Comparison of ENCODE assay signal across 8 cellular contexts in genomic region chr4:22356996-22357596, GRCh38.
DNase-seq lines count a peak whose midpoint lies in the region; ATAC-seq and TF ChIP-seq lines count a peak whose summit lies in the region.

No MANE protein-coding gene starts in this region.

- no peak overlapping the region for H3K4me2 ChIP-seq in OCI-LY7 (ENCODE audit: low read length)

- no peak overlapping the region for H2AFZ ChIP-seq in OCI-LY7 (ENCODE audit: low read length)

- peak; percentile 70 for DNase-seq in D341Med (ENCODE audit: low spot score)
- no peak for DNase-seq in OCI-LY7 (ENCODE audit: low spot score)
- DNase-seq in fibroblast of villous mesenchyme (ENCODE audit: low read depth): peak; percentile 22
- DNase-seq in T1000 (lab: John Stamatoyannopoulos, UW): no peak
- no peak for DNase-seq in GM19238 (ENCODE audit: insufficient read length, low spot score)

- ATAC-seq in HG02870 (IDR thresholded peaks at IDR 0.05; ENCODE audit: unreplicated experiment): peak; percentile 77
- no peak for ATAC-seq in HG03159 (IDR thresholded peaks at IDR 0.05; ENCODE audit: unreplicated experiment)
- no peak for ATAC-seq in GM19397 (IDR thresholded peaks at IDR 0.05; ENCODE audit: unreplicated experiment)

- intact Hi-C loops in OCI-LY7 (cut with micrococcal nuclease; ENCODE audit: unreplicated experiment): no loop called here

- POLR2A ChIA-PET in OCI-LY7 (lab: Charles Lee): interaction anchor here (1.6 kb wide), 1 partner anchor 19 kb away, joined by 4 read pairs; no protein-coding TSS in a partner anchor

- CTCF ChIA-PET in OCI-LY7 (lab: Charles Lee; ENCODE audit: unreplicated experiment): no interaction called here

- no peak overlapping the region for H3K27ac ChIP-seq in OCI-LY7 (ENCODE audit: low read depth, low read length, poor library complexity, severe bottlenecking)

- BruUV-seq in OCI-LY7 (replicated peaks; lab: Mats Ljungman, UMichigan): no TSS peak

- no peaks in the 10 kb centered on the region for H3K9me2 ChIP-seq in OCI-LY7 (ENCODE audit: insufficient read depth, low read length)

- H4K20me1 ChIP-seq in OCI-LY7 (ENCODE audit: insufficient read depth, low read length): no peaks in the 10 kb centered on the region

- H3K4me3 ChIP-seq in OCI-LY7 (ENCODE audit: low read depth, low read length, poor library complexity, severe bottlenecking) (no peak overlapping the region), fibroblast of villous mesenchyme (ENCODE audit: low read depth, low read length) (no peak overlapping the region)

- H3K4me1 ChIP-seq in OCI-LY7 (ENCODE audit: insufficient read depth, low read length, poor library complexity, severe bottlenecking): no peaks in the 10 kb centered on the region

- H3K9me3 ChIP-seq in OCI-LY7 (ENCODE audit: low read length): no peaks in the 10 kb centered on the region

- peak; percentile 31; the same call in 1 of the 2 replicates for TF ChIP-seq CTCF in OCI-LY7 (conservative IDR thresholded peaks at IDR 0.05; ENCODE audit: low read length)
- TF ChIP-seq CTCF in fibroblast of villous mesenchyme (IDR thresholded peaks at IDR 0.05; ENCODE audit: insufficient read depth, low read depth, low read length): peak; percentile 39

- no peaks in the 10 kb centered on the region for H3K36me3 ChIP-seq in OCI-LY7 (ENCODE audit: insufficient read depth, low read length)

- no peaks in the 10 kb centered on the region for H3K79me2 ChIP-seq in OCI-LY7 (ENCODE audit: insufficient read depth, low read depth, low read length)

Comparison
In these comparisons a context has a peak if more than half of its experiments do, and no peak if none do; other contexts are left out.
1. DNase-seq: peak in D341Med (single experiment) and fibroblast of villous mesenchyme (single experiment); none in OCI-LY7 (single experiment), T1000 (single experiment) and GM19238 (single experiment).